34 cellular contexts compared by ENCODE assay signal in the genomic region with DNA sequence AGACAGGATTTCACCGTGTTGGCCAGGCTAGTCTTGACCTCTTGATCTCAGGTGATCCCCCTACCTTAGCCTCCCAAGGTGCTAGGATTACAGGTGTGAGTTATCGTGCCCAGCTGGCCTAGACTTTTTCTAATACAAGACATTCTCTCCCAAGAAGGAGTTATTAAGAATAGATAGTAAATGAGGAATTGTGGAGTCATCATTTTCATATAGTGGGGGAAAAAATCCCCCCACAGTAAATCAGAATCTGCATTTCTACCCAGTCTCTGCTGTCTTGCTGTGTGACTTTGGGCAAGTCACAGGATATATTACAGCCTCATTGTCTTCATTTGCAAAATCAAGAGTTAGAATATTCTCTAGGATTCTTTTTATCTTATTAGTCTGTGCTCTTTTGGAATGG. TPM values are rescaled to one million over a fixed set of nuclear protein-coding genes. Genes with fewer than 3 reads are reported as not detected.
"Had no signal": no experiment of that assay in that cellular context is flagged by ENCODE, and none has a peak within 500 bp of the region (broad histone marks: within the 10 kb centered on the region; RNA-seq: fewer than 3 reads in every experiment).

No MANE protein-coding gene starts in this region.

- H3K27me3 ChIP-seq: gastrocnemius medialis had no signal

- FAIRE-seq: endometrium, islet of Langerhans, keratinocyte had no signal

- ATAC-seq: effector memory CD8-positive, alpha-beta T cell; esophagus mucosa; gastrocnemius medialis; heart right ventricle; left cardiac atrium; left lung; left ventricle myocardium superior; lower lobe of right lung; mucosa of descending colon; naive thymus-derived CD8-positive, alpha-beta T cell had no signal

- H3K4me1 ChIP-seq: gastrocnemius medialis, left lung, lower lobe of right lung had no signal

- H3K4me3 ChIP-seq: esophagus squamous epithelium, gastrocnemius medialis, heart right ventricle, left lung, lower lobe of right lung, mucosa of descending colon had no signal

- DNase-seq: cortex of kidney; effector CD8-positive, alpha-beta T cell; effector memory CD8-positive, alpha-beta T cell; erythroblast; esophagus squamous epithelium; foreskin fibroblast; foreskin melanocyte; gastrocnemius medialis; glutamatergic neuron; head of caudate nucleus; heart right ventricle; hippocampal formation; left cardiac atrium; left lung; left ventricle myocardium superior; lower lobe of right lung; mesenchymal stem cell; mucosa of descending colon; naive B cell; naive thymus-derived CD8-positive, alpha-beta T cell had no signal

- H3K9me3 ChIP-seq: esophagus squamous epithelium, gastrocnemius medialis, heart right ventricle, left lung, lower lobe of right lung, mucosa of descending colon had no signal

- H3K27ac ChIP-seq: epithelial cell of prostate, esophagus squamous epithelium, gastrocnemius medialis, heart right ventricle, left lung, lower lobe of right lung had no signal

- H3K36me3 ChIP-seq: esophagus squamous epithelium, gastrocnemius medialis, heart right ventricle, left lung, lower lobe of right lung had no signal

RNA-seq across cellular contexts. Expression of a gene that starts 21.6 kb away (rescaled TPM):
- total RNA-seq: dermis microvascular lymphatic vessel endothelial cell; endodermal cell; esophagus mucosa; esophagus squamous epithelium; gastrocnemius medialis; glomerular endothelial cell; heart right ventricle; kidney epithelial cell; left lung; left ventricle myocardium superior; lower leg skin; lower lobe of right lung; lung microvascular endothelial cell; mesenteric fat pad; mesothelial cell of epicardium; mucosa of descending colon; myocyte; naive thymus-derived CD8-positive, alpha-beta T cell had no signal
- polyA plus RNA-seq: heart right ventricle; keratinocyte; naive thymus-derived CD8-positive, alpha-beta T cell had no signal

RNA-seq across cellular contexts. Expression of a gene that starts 48.4 kb away (rescaled TPM):
- total RNA-seq: dermis microvascular lymphatic vessel endothelial cell; esophagus mucosa; gastrocnemius medialis; glomerular endothelial cell; heart right ventricle; left cardiac atrium; left lung; left ventricle myocardium superior; lung microvascular endothelial cell; mesenteric fat pad; myocyte; naive thymus-derived CD8-positive, alpha-beta T cell had no signal
- polyA plus RNA-seq: heart right ventricle; keratinocyte; naive thymus-derived CD8-positive, alpha-beta T cell had no signal
